In genomic region chr1:206762741-206763364, GRCh38 we compare ENCODE assay signal across 9 cellular contexts. TPM values are rescaled to one million over a fixed set of nuclear protein-coding genes. Genes with fewer than 3 reads are reported as not detected.
"Had no signal": no experiment of that assay in that cellular context is flagged by ENCODE, and none has a peak within 500 bp of the region (broad histone marks: within the 10 kb centered on the region; RNA-seq: fewer than 3 reads in every experiment).

No MANE protein-coding gene starts in this region.

RNA-seq across cellular contexts. Expression of gene IL19, which starts 7.7 kb away (rescaled TPM):
- total RNA-seq: LHCN-M2, MCF 10A, NCI-H460, OCI-LY7, PC-9, Right ventricle myocardium inferior, SJCRH30 had no signal

RNA-seq across cellular contexts. Expression of gene IL10, which starts 9.4 kb away (rescaled TPM):
- total RNA-seq: LHCN-M2, MCF 10A, NCI-H460, OCI-LY7, PC-9, RPMI7951, SK-MEL-5 had no signal
